Comparison of ENCODE assay signal across 8 cellular contexts in genomic region chr13:77002590-77003190, GRCh38. TPM values are rescaled to one million over a fixed set of nuclear protein-coding genes. Genes with fewer than 3 reads are reported as not detected.
DNase-seq lines count a peak whose midpoint lies in the region; ATAC-seq, FAIRE-seq and TF ChIP-seq lines count a peak whose summit lies in the region.

No MANE protein-coding gene starts in this region.

- intact Hi-C loops in PC-9 (cut with micrococcal nuclease; ENCODE audit: unreplicated experiment) (loop anchor here (1.0 kb wide), 2 partner anchors 1126 to 1328 kb away; no protein-coding TSS in a partner anchor), esophagus squamous epithelium (cut with DNase I) (no loop called here), sciatic nerve (cut with DNase I) (no loop called here)

- DNase-seq in GM10266 (ENCODE audit: extremely low spot score), result no peak
- DNase-seq in PC-9, result peak in 1 of 2 experiments; percentile 9
- no peak for DNase-seq in esophagus squamous epithelium (lab: John Stamatoyannopoulos, UW)
- no peak for DNase-seq in sciatic nerve (ENCODE audit: low spot score)
- no peak for DNase-seq in HuH-7.5 (ENCODE audit: low spot score)
- DNase-seq in NCI-H187 (lab: John Stamatoyannopoulos, UW), result no peak

- H4K20me1 ChIP-seq in PC-9 (ENCODE audit: insufficient read depth), result peaks cover 9% of the 10 kb centered on the region

- H3K79me2 ChIP-seq in PC-9 (ENCODE audit: low read depth), result no peaks in the 10 kb centered on the region

- H2AFZ ChIP-seq in PC-9, result no peak overlapping the region

- H3K4me3 ChIP-seq in PC-9 (no peak overlapping the region), esophagus squamous epithelium (no peak overlapping the region)

- H3K4me2 ChIP-seq in PC-9, result no peak overlapping the region

- peaks cover 13% of the 10 kb centered on the region for H3F3A ChIP-seq in PC-9 (ENCODE audit: insufficient read depth, low read depth)

- peak; percentile 90 for FAIRE-seq in A204.1 (lab: Jason Lieb, UNC)

- no peaks in the 10 kb centered on the region for H3K9me2 ChIP-seq in PC-9 (ENCODE audit: insufficient read depth)

- H3K27me3 ChIP-seq in PC-9 (ENCODE audit: insufficient read depth, low read depth) (no peaks in the 10 kb centered on the region), esophagus squamous epithelium (no peaks in the 10 kb centered on the region)

- ATAC-seq in sciatic nerve (peak; percentile 62), HG03175 (IDR thresholded peaks at IDR 0.05; ENCODE audit: unreplicated experiment) (no peak)

- no peak for TF ChIP-seq POLR2A in esophagus squamous epithelium (IDR thresholded peaks at IDR 0.05)

- H3K9me3 ChIP-seq in PC-9 (ENCODE audit: insufficient read depth, low read depth), result no peaks in the 10 kb centered on the region
- no peaks in the 10 kb centered on the region for H3K9me3 ChIP-seq in esophagus squamous epithelium

- BruUV-seq in PC-9 (replicated peaks; lab: Mats Ljungman, UMichigan), result TSS peak; percentile 3

- H3K4me1 ChIP-seq in PC-9 (replicated peaks; ENCODE audit: insufficient read depth), result no peaks in the 10 kb centered on the region
- H3K4me1 ChIP-seq in esophagus squamous epithelium, result peaks cover 0 to 66% (median 3%) of the 10 kb centered on the region in 3 donors

- H3K36me3 ChIP-seq in PC-9 (ENCODE audit: low read depth), result peaks cover 9% of the 10 kb centered on the region
- peaks cover 0 to 66% (median 0%) of the 10 kb centered on the region in 3 donors for H3K36me3 ChIP-seq in esophagus squamous epithelium

- WGBS in esophagus squamous epithelium, 2 donors, result 43 to 55% methylated on average over 7 of the region's 7 CpGs

- TF ChIP-seq CTCF in GM10266 (IDR thresholded peaks at IDR 0.05; ENCODE audit: control insufficient read depth, insufficient read depth, low read depth, missing control alignments) (peak; percentile 51), PC-9 (conservative IDR thresholded peaks at IDR 0.05) (peak; percentile 77), esophagus squamous epithelium (IDR thresholded peaks at IDR 0.05) (peak in 5 of 6 experiments; percentile 24 to 64 (median 45))

- CTCF ChIA-PET in PC-9 (lab: Charles Lee), result interaction anchor here (0.5 to 1.8 kb wide), 3 partner anchors 23 to 552 kb away, joined by 3 to 4 read pairs (median 3); no protein-coding TSS in a partner anchor

- POLR2A ChIA-PET in PC-9 (lab: Charles Lee; ENCODE audit: unreplicated experiment), result interaction anchor here (0.5 kb wide), 1 partner anchor 516 kb away, joined by 7 read pairs; no protein-coding TSS in a partner anchor

- H3K27ac ChIP-seq in PC-9, result no peak overlapping the region
- H3K27ac ChIP-seq in esophagus squamous epithelium, result peak overlapping the region in 1 of 4 donors; percentile 13

RNA-seq across cellular contexts. Expression of gene CLN5, which starts 10.8 kb away (rescaled TPM):
- total RNA-seq in PC-9 (2021) (9.2 and 10.7 TPM in 2 replicates), esophagus squamous epithelium (10 to 100 TPM in 2 of 4 donors, 1 to 10 TPM in 2; 6.8 to 20.2 (median 11.2) TPM), sciatic nerve (46.5 TPM)

RNA-seq across cellular contexts. Expression of gene FBXL3, which starts 24.3 kb away (rescaled TPM):
- total RNA-seq in PC-9 (2021) (20.3 and 22.0 TPM in 2 replicates), esophagus squamous epithelium (10 to 100 TPM; 43.5 to 81.6 (median 51.7) TPM), sciatic nerve (88.8 TPM)

RNA-seq across cellular contexts. Expression of gene ACOD1, which starts 54.4 kb away (rescaled TPM):
- not detected in 2 replicates for total RNA-seq in PC-9 (2021)
- total RNA-seq in esophagus squamous epithelium, result not detected
- total RNA-seq in sciatic nerve, result not detected
